8 cellular contexts compared by ENCODE assay signal in genomic region chr5:81838307-81838906, GRCh38.
DNase-seq lines count a peak whose midpoint lies in the region; ATAC-seq and TF ChIP-seq lines count a peak whose summit lies in the region.

No MANE protein-coding gene starts in this region.

- TF ChIP-seq CTCF in PC-3 (conservative IDR thresholded peaks at IDR 0.05; ENCODE audit: low read depth, low read length) (peak; percentile 68), nephron progenitor cell (IDR thresholded peaks at IDR 0.05) (peak; percentile 42)

- intact Hi-C loops in PC-3 (cut with micrococcal nuclease): loop anchor here (5.0 to 10.0 kb wide), 4 partner anchors 51 to 1766 kb away; no protein-coding TSS in a partner anchor
- intact Hi-C loops in posterior cingulate gyrus (cut with DNase I): no loop called here

- H3K4me3 ChIP-seq in PC-3 (ENCODE audit: low read length): no peak overlapping the region

- DNase-seq in stimulated activated CD4-positive, alpha-beta T cell treated with anti-CD3 and anti-CD28 coated beads, Interleukin-4, amount 100 ng/mL, for 24 hours: peak; percentile 25
- DNase-seq in stimulated activated CD4-positive, alpha-beta T cell treated with anti-CD3 and anti-CD28 coated beads, Interleukin-2, amount 100 ng/mL, for 24 hours: no peak
- DNase-seq in PC-3 (peak; percentile 49), nephron progenitor cell (no peak), NCI-H1694 (lab: John Stamatoyannopoulos, UW) (no peak), posterior cingulate gyrus (no peak)
- peak in 2 of 3 experiments; percentile 12 to 21 for DNase-seq in effector memory CD8-positive, alpha-beta T cell

- H3K9ac ChIP-seq in PC-3 (ENCODE audit: low read length): no peak overlapping the region

- H3K27ac Mint-ChIP-seq in effector memory CD8-positive, alpha-beta T cell: no peak overlapping the region
- H3K27ac Mint-ChIP-seq in nephron progenitor cell: peak overlapping the region; percentile 23

- no peaks in the 10 kb centered on the region for H3K9me2 ChIP-seq in PC-3 (replicated peaks; ENCODE audit: low read length)

- H3K27me3 ChIP-seq in PC-3 (ENCODE audit: low read length): no peaks in the 10 kb centered on the region

- H3K4me1 Mint-ChIP-seq in effector memory CD8-positive, alpha-beta T cell (ENCODE audit: low read depth in 2 of 2): peaks cover 3 to 6% of the 10 kb centered on the region in 2 donors
- H3K4me1 Mint-ChIP-seq in nephron progenitor cell: peaks cover 39% of the 10 kb centered on the region

- no peak overlapping the region for H3K4me3 Mint-ChIP-seq in effector memory CD8-positive, alpha-beta T cell
- no peak overlapping the region for H3K4me3 Mint-ChIP-seq in nephron progenitor cell

- no peaks in the 10 kb centered on the region for H3F3A ChIP-seq in PC-3 (ENCODE audit: low read length, unreplicated experiment)

- no peaks in the 10 kb centered on the region for H3K79me2 ChIP-seq in PC-3 (ENCODE audit: low read length)

- no peak overlapping the region for H3K27ac ChIP-seq in PC-3 (ENCODE audit: low read length)

- BruUV-seq in PC-3 (replicated peaks; lab: Mats Ljungman, UMichigan): no TSS peak

- peaks cover 0 to 9% of the 10 kb centered on the region in 2 donors for H3K27me3 Mint-ChIP-seq in effector memory CD8-positive, alpha-beta T cell
- H3K27me3 Mint-ChIP-seq in nephron progenitor cell (ENCODE audit: low read depth, poor library complexity): no peaks in the 10 kb centered on the region

- POLR2A ChIA-PET in PC-3 (lab: Charles Lee; ENCODE audit: unreplicated experiment): no interaction called here

- H3K4me1 ChIP-seq in PC-3 (ENCODE audit: insufficient read depth, low read length): peaks cover 11% of the 10 kb centered on the region

- ATAC-seq in HG02623 (IDR thresholded peaks at IDR 0.05; ENCODE audit: unreplicated experiment) (peak; percentile 83), PC-3 (peak; percentile 82)
- ATAC-seq in effector memory CD8-positive, alpha-beta T cell (replicated peaks): peak; percentile 73

- no peak overlapping the region for H3K4me2 ChIP-seq in PC-3 (ENCODE audit: low read length)

- H4K20me1 ChIP-seq in PC-3 (ENCODE audit: low read length): no peaks in the 10 kb centered on the region

- H3K36me3 Mint-ChIP-seq in effector memory CD8-positive, alpha-beta T cell (ENCODE audit: insufficient read depth): peaks cover 3% of the 10 kb centered on the region
- H3K36me3 Mint-ChIP-seq in nephron progenitor cell (ENCODE audit: low read depth): no peaks in the 10 kb centered on the region

- no peaks in the 10 kb centered on the region for H3K36me3 ChIP-seq in PC-3 (ENCODE audit: low read depth, low read length)

- no peak overlapping the region for H2AFZ ChIP-seq in PC-3 (ENCODE audit: low read length)

- no peaks in the 10 kb centered on the region for H3K9me3 ChIP-seq in PC-3 (ENCODE audit: low read length)

- CTCF ChIA-PET in PC-3 (lab: Charles Lee): interaction anchor here (0.5 to 1.6 kb wide), 3 partner anchors 53 to 364 kb away, joined by 3 to 5 read pairs (median 4); no protein-coding TSS in a partner anchor

- no peaks in the 10 kb centered on the region for H3K9me3 Mint-ChIP-seq in effector memory CD8-positive, alpha-beta T cell
- no peaks in the 10 kb centered on the region for H3K9me3 Mint-ChIP-seq in nephron progenitor cell

Comparison
In these comparisons a context has a peak if more than half of its experiments do, and no peak if none do; other contexts are left out.
1. DNase-seq: peak in stimulated activated CD4-positive, alpha-beta T cell treated with anti-CD3 and anti-CD28 coated beads, Interleukin-4, amount 100 ng/mL, for 24 hours (single experiment), PC-3 (single experiment) and effector memory CD8-positive, alpha-beta T cell (2 of 3); none in stimulated activated CD4-positive, alpha-beta T cell treated with anti-CD3 and anti-CD28 coated beads, Interleukin-2, amount 100 ng/mL, for 24 hours (0 of 2), nephron progenitor cell (single experiment), NCI-H1694 (single experiment) and posterior cingulate gyrus (0 of 10).
2. Peak in every context shown above with its lines, with median percentiles within 50 percentile points of each other: ATAC-seq.